In the genomic region with DNA sequence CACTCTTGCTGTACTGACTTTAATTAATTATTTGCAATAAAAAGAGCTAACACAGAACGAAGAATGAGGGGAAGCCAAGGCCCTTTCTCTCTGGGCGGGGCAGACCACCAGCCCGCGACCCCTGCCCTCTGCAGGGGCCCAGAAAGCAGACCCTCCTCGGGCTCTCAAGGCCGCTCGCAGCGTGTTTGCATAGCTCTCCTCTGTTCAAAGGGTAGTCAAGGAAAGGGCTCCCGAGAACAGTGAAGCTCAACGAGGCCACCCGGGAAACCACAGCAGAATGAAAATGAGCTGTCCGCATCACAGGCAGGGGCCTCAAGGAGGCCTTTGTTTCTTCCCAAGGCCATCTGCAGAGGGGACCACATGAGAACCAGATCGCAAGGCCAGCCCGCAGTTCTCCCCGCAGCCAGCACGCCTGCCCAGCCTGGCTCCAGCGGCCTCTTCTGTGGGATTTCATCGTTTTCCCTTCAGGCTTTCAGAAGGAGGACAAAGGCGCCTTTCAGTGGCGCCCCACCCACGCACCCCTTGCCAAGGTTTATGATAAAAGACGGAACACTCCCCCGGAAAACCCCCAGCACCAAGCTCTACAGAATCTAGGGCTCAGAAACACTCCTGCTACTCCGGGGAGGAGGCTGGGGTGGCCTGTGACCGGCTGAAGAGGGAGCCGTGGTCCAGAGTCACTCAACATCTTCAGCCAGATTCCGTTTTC, we compare ENCODE assay signal across 9 cellular contexts. TPM values are rescaled to one million over a fixed set of nuclear protein-coding genes. Genes with fewer than 3 reads are reported as not detected.
DNase-seq lines count a peak whose midpoint lies in the region; ATAC-seq, FAIRE-seq and TF ChIP-seq lines count a peak whose summit lies in the region.
"Had no signal": no experiment of that assay in that cellular context is flagged by ENCODE, and none has a peak within 500 bp of the region (broad histone marks: within the 10 kb centered on the region; RNA-seq: fewer than 3 reads in every experiment).

No MANE protein-coding gene starts in this region.

- no peaks in the 10 kb centered on the region for H3K9me3 ChIP-seq in K562 (replicated peaks; ENCODE audit: control insufficient read depth, insufficient read depth, low read depth, low read length)
- no peaks in the 10 kb centered on the region for H3K9me3 ChIP-seq in prostate gland
- no peaks in the 10 kb centered on the region for H3K9me3 ChIP-seq in OCI-LY7 (ENCODE audit: low read length)

- H3K9me2 ChIP-seq in OCI-LY7 (ENCODE audit: insufficient read depth, low read length): no peaks in the 10 kb centered on the region

- H4K20me1 ChIP-seq in K562 (replicated peaks; ENCODE audit: control insufficient read depth, insufficient read depth, low read length) (no peaks in the 10 kb centered on the region), OCI-LY7 (ENCODE audit: insufficient read depth, low read length) (no peaks in the 10 kb centered on the region)

- H3K36me3 ChIP-seq in K562 (ENCODE audit: control insufficient read depth, insufficient read depth, low read length): no peaks in the 10 kb centered on the region
- no peaks in the 10 kb centered on the region for H3K36me3 ChIP-seq in prostate gland
- no peaks in the 10 kb centered on the region for H3K36me3 ChIP-seq in OCI-LY7 (ENCODE audit: insufficient read depth, low read length)

- H3K4me3 ChIP-seq in K562: no peak overlapping the region
- H3K4me3 ChIP-seq in prostate gland: no peak overlapping the region
- no peak overlapping the region for H3K4me3 ChIP-seq in OCI-LY7 (ENCODE audit: low read depth, low read length, poor library complexity, severe bottlenecking)

- no peak for FAIRE-seq in K562 (lab: Jason Lieb, UNC)

- H3K27ac ChIP-seq in K562 (ENCODE audit: extremely low read depth, low read depth, low read length) (no peak overlapping the region), prostate gland (peak overlapping the region; percentile 47 to 48), OCI-LY7 (ENCODE audit: low read depth, low read length, poor library complexity, severe bottlenecking) (no peak overlapping the region)

- POLR2A ChIA-PET in K562 (lab: Yijun Ruan, JAX) (no interaction called here), OCI-LY7 (lab: Charles Lee) (no interaction called here)

- H3K9me1 ChIP-seq in K562 (ENCODE audit: control insufficient read depth, insufficient read depth, low read length): no peaks in the 10 kb centered on the region

- BruUV-seq in K562 (replicated peaks; lab: Mats Ljungman, UMichigan): no TSS peak
- BruUV-seq in OCI-LY7 (replicated peaks; lab: Mats Ljungman, UMichigan): no TSS peak

- TF ChIP-seq CTCF in K562 (IDR thresholded peaks at IDR 0.05 in 2 of 3, conservative IDR thresholded peaks at IDR 0.05 in 1 of 3; ENCODE audit: insufficient read depth in 2 of 3, low read depth in 1 of 3, low read length in 3 of 3) (no peak), prostate gland (IDR thresholded peaks at IDR 0.05) (no peak), omental fat pad (IDR thresholded peaks at IDR 0.05) (no peak), OCI-LY7 (conservative IDR thresholded peaks at IDR 0.05; ENCODE audit: low read length) (no peak)

- CTCF ChIA-PET in K562 (lab: Yijun Ruan, JAX; ENCODE audit: low intra/inter-chr PET ratio) (no interaction called here), OCI-LY7 (lab: Charles Lee; ENCODE audit: unreplicated experiment) (interaction anchor here (0.6 kb wide), 1 partner anchor 478 kb away, joined by 5 read pairs; no protein-coding TSS in a partner anchor)

- TF ChIP-seq POLR2A in K562 (conservative IDR thresholded peaks at IDR 0.05) (no peak), prostate gland (IDR thresholded peaks at IDR 0.05) (no peak)

- WGBS in K562 (ENCODE audit: insufficient coverage, low coverage, missing lambda C conversion rate): 17% methylated on average over 20 of the region's 27 CpGs
- WGBS in prostate gland: 43% methylated on average over 27 of the region's 27 CpGs

- no peak overlapping the region for H2AFZ ChIP-seq in K562 (ENCODE audit: low read depth, low read length)
- no peak overlapping the region for H2AFZ ChIP-seq in OCI-LY7 (ENCODE audit: low read length)

- intact Hi-C loops in K562 (cut with micrococcal nuclease) (no loop called here), prostate gland (cut with DNase I) (loop anchor here (5.0 kb wide), 1 partner anchor 35 kb away; no protein-coding TSS in a partner anchor), OCI-LY7 (cut with micrococcal nuclease; ENCODE audit: unreplicated experiment) (no loop called here)

- in situ Hi-C loops in K562 (cut with MboI): no loop called here

- H3K4me2 ChIP-seq in K562 (ENCODE audit: insufficient read depth, low read length) (no peak overlapping the region), OCI-LY7 (ENCODE audit: low read length) (no peak overlapping the region)

- peak; percentile 37 for DNase-seq in DMS79 treated with DMSO at 0.1 percent for 48 hours (lab: John Stamatoyannopoulos, UW)
- peak in 1 of 4 experiments; percentile 12 for DNase-seq in K562 (ENCODE audit: extremely low read depth in 1 of 4, low spot score in 3 of 4)
- peak; percentile 42 for DNase-seq in iPS-NIHi11 (ENCODE audit: low spot score)
- no peak for DNase-seq in prostate gland (ENCODE audit: low spot score)
- DNase-seq in activated naive CD4-positive, alpha-beta T cell treated with anti-CD3 and anti-CD28 coated beads, Interleukin-2, amount 50 U/mL, for 16 hours: no peak
- no peak for DNase-seq in omental fat pad (ENCODE audit: low spot score)
- DNase-seq in OCI-LY7 (ENCODE audit: low spot score): no peak
- DNase-seq: activated CD8-positive, alpha-beta T cell treated with anti-CD3 and anti-CD28 coated beads for 36 hours had no signal

- no peak for TF ChIP-seq RAD21 in K562 (CRISPR knock-in tag; conservative IDR thresholded peaks at IDR 0.05 in 1 of 2, IDR thresholded peaks at IDR 0.05 in 1 of 2)

- H3K9ac ChIP-seq in K562 (ENCODE audit: insufficient read depth in 1 of 2, low read depth in 2 of 2, low read length in 2 of 2): no peak overlapping the region

- H3K79me2 ChIP-seq in K562 (ENCODE audit: control insufficient read depth, insufficient read depth, low read length) (no peaks in the 10 kb centered on the region), OCI-LY7 (ENCODE audit: insufficient read depth, low read depth, low read length) (no peaks in the 10 kb centered on the region)

- H3K4me1 ChIP-seq in K562 (replicated peaks in 1 of 2; ENCODE audit: control insufficient read depth in 2 of 2, insufficient read depth in 2 of 2, low read length in 2 of 2) (peaks cover 4 to 11% of the 10 kb centered on the region in 2 experiments; a peak in 3 of 5 replicates), prostate gland (replicated peaks) (peaks cover 19% of the 10 kb centered on the region), OCI-LY7 (ENCODE audit: insufficient read depth, low read length, poor library complexity, severe bottlenecking) (peaks cover 24% of the 10 kb centered on the region)

- no peak for TF ChIP-seq EP300 in K562 (IDR thresholded peaks at IDR 0.05; ENCODE audit: low read length)

- peak; percentile 42; the same call in 2 of the 3 replicates for ATAC-seq in K562
- no peak for ATAC-seq in HG02981 (IDR thresholded peaks at IDR 0.05; ENCODE audit: unreplicated experiment)
- ATAC-seq in omental fat pad (ENCODE audit: low FRiP score): no peak
- ATAC-seq: activated CD8-positive, alpha-beta T cell treated with anti-CD3 and anti-CD28 coated beads for 36 hours had no signal

- H3K27me3 ChIP-seq in K562 (ENCODE audit: control insufficient read depth in 2 of 2, insufficient read depth in 2 of 2, low read length in 2 of 2) (peaks cover 0 to 28% of the 10 kb centered on the region in 2 experiments; a peak in 3 of 5 replicates), prostate gland (replicated peaks; ENCODE audit: insufficient read depth) (no peaks in the 10 kb centered on the region)

RNA-seq across cellular contexts. Expression of a gene that starts 25.3 kb away (rescaled TPM):
- total RNA-seq in K562 (2011; cell fraction: chromatin; rRNA removed; ENCODE audit: low replicate concordance): 0.56 and 0.67 TPM in 2 replicates
- 0.50 and 0.53 TPM in 2 replicates for total RNA-seq in K562 (2011; cell fraction: nucleolus; rRNA removed)
- 0.61 and 0.66 TPM in 2 replicates for total RNA-seq in K562 (2011; cell fraction: nucleoplasm; rRNA removed)
- total RNA-seq in K562 (2014; rRNA removed) (0.04 and 0.23 TPM in 2 replicates), K562 (2014; rRNA removed; fragmentation: Illumina TruSeq; extraction: Trizol) (0.07 TPM in 1 of 2 replicates, not detected in the other), K562 (2015; rRNA removed; fragmentation: Illumina TruSeq; extraction: Trizol) (not detected in 2 replicates), K562 (2021) (0.38 and 0.67 TPM in 2 replicates), prostate gland (100 to 1,000 TPM; 111 to 170 TPM), omental fat pad (10 to 100 TPM; 15.9 to 45.4 (median 19.0) TPM), OCI-LY7 (2022) (0.30 and 0.40 TPM in 2 replicates)
- polyA plus RNA-seq in K562 (2011; rRNA removed) (0.30 and 2.1 TPM in 2 replicates), K562 (2014; fragmentation: Illumina TruSeq; extraction: Trizol) (0.21 and 0.25 TPM in 2 replicates), K562 (2014; fragmentation: Nextera tagmentation; extraction: Ambion mirVana) (not detected), K562 (2014; rRNA removed) (0.23 and 0.28 TPM in 2 replicates)
- 0.25 and 2.7 TPM in 2 replicates for polyA plus RNA-seq in K562 (2011; cell fraction: cytosol; rRNA removed)
- 0.41 and 3.7 TPM in 2 replicates for polyA plus RNA-seq in K562 (2011; cell fraction: nucleus; rRNA removed)
- 0.26 TPM in 2 replicates for polyA plus RNA-seq in K562 (2012)
- polyA minus RNA-seq in K562 (2011; rRNA and poly(A)+ RNA removed): 0.24 and 2.3 TPM in 2 replicates
- polyA minus RNA-seq in K562 (2011; cell fraction: cytosol; rRNA and poly(A)+ RNA removed): 1.6 TPM in 1 of 2 replicates, not detected in the other
- 0.11 and 0.81 TPM in 2 replicates for polyA minus RNA-seq in K562 (2011; cell fraction: nucleus; rRNA and poly(A)+ RNA removed)
- 0.35 and 0.72 TPM in 2 replicates for total RNA-seq in OCI-LY7 (2014; rRNA removed; shearing (Covaris generic))

RNA-seq across cellular contexts. Expression of a gene that starts 40.1 kb away (rescaled TPM):
- 15.3 and 15.5 TPM in 2 replicates for total RNA-seq in K562 (2011; cell fraction: chromatin; rRNA removed; ENCODE audit: low replicate concordance)
- total RNA-seq in K562 (2011; cell fraction: nucleolus; rRNA removed): 18.6 and 20.5 TPM in 2 replicates
- total RNA-seq in K562 (2011; cell fraction: nucleoplasm; rRNA removed): 20.0 and 22.3 TPM in 2 replicates
- total RNA-seq in K562 (2014; rRNA removed): 14.4 and 16.5 TPM in 2 replicates
- 13.0 and 14.1 TPM in 2 replicates for total RNA-seq in K562 (2014; rRNA removed; fragmentation: Illumina TruSeq; extraction: Trizol)
- total RNA-seq in K562 (2015; rRNA removed; fragmentation: Illumina TruSeq; extraction: Trizol): 14.8 and 15.2 TPM in 2 replicates
- 15.9 and 17.8 TPM in 2 replicates for total RNA-seq in K562 (2021)
- polyA plus RNA-seq in K562 (2011; rRNA removed): 13.6 and 18.0 TPM in 2 replicates
- polyA plus RNA-seq in K562 (2011; cell fraction: cytosol; rRNA removed): 11.5 and 20.7 TPM in 2 replicates
- 12.6 and 16.2 TPM in 2 replicates for polyA plus RNA-seq in K562 (2011; cell fraction: nucleus; rRNA removed)
- 15.7 and 16.1 TPM in 2 replicates for polyA plus RNA-seq in K562 (2012)
- 14.9 and 15.3 TPM in 2 replicates for polyA plus RNA-seq in K562 (2014; fragmentation: Illumina TruSeq; extraction: Trizol)
- polyA plus RNA-seq in K562 (2014; fragmentation: Nextera tagmentation; extraction: Ambion mirVana): 1 to 10 TPM; 6.7 to 8.8 TPM
- polyA plus RNA-seq in K562 (2014; rRNA removed): 18.2 and 21.8 TPM in 2 replicates
- 8.4 and 13.1 TPM in 2 replicates for polyA minus RNA-seq in K562 (2011; rRNA and poly(A)+ RNA removed)
- polyA minus RNA-seq in K562 (2011; cell fraction: cytosol; rRNA and poly(A)+ RNA removed): 5.2 and 8.2 TPM in 2 replicates
- polyA minus RNA-seq in K562 (2011; cell fraction: nucleus; rRNA and poly(A)+ RNA removed): 4.7 and 7.4 TPM in 2 replicates
- total RNA-seq in prostate gland: 10 to 100 TPM; 70.5 to 93.8 TPM
- 100 to 1,000 TPM in 3 of 4 donors, 10 to 100 TPM in 1; 85.3 to 337 (median 163) TPM for total RNA-seq in omental fat pad
- total RNA-seq in OCI-LY7 (2014; rRNA removed; shearing (Covaris generic)): 27.7 and 29.0 TPM in 2 replicates
- total RNA-seq in OCI-LY7 (2022): 24.3 and 28.0 TPM in 2 replicates

RNA-seq across cellular contexts. Expression of a gene that starts 49.3 kb away (rescaled TPM):
- not detected in 2 replicates for total RNA-seq in K562 (2011; cell fraction: chromatin; rRNA removed; ENCODE audit: low replicate concordance)
- total RNA-seq in K562 (2011; cell fraction: nucleolus; rRNA removed): not detected in 2 replicates
- not detected in 2 replicates for total RNA-seq in K562 (2011; cell fraction: nucleoplasm; rRNA removed)
- total RNA-seq in K562 (2014; rRNA removed) (not detected in 2 replicates), K562 (2014; rRNA removed; fragmentation: Illumina TruSeq; extraction: Trizol) (not detected in 2 replicates), K562 (2015; rRNA removed; fragmentation: Illumina TruSeq; extraction: Trizol) (not detected in 2 replicates), K562 (2021) (not detected in 2 replicates), prostate gland (not detected), omental fat pad (not detected), OCI-LY7 (2022) (not detected in 2 replicates)
- polyA plus RNA-seq in K562 (2011; rRNA removed) (not detected in 2 replicates), K562 (2014; fragmentation: Illumina TruSeq; extraction: Trizol) (not detected in 2 replicates), K562 (2014; fragmentation: Nextera tagmentation; extraction: Ambion mirVana) (not detected), K562 (2014; rRNA removed) (not detected in 2 replicates)
- polyA plus RNA-seq in K562 (2011; cell fraction: cytosol; rRNA removed): not detected in 2 replicates
- polyA plus RNA-seq in K562 (2011; cell fraction: nucleus; rRNA removed): not detected in 2 replicates
- not detected in 2 replicates for polyA plus RNA-seq in K562 (2012)
- not detected in 2 replicates for polyA minus RNA-seq in K562 (2011; rRNA and poly(A)+ RNA removed)
- not detected in 2 replicates for polyA minus RNA-seq in K562 (2011; cell fraction: cytosol; rRNA and poly(A)+ RNA removed)
- not detected in 2 replicates for polyA minus RNA-seq in K562 (2011; cell fraction: nucleus; rRNA and poly(A)+ RNA removed)
- not detected in 2 replicates for total RNA-seq in OCI-LY7 (2014; rRNA removed; shearing (Covaris generic))
- total RNA-seq: activated CD8-positive, alpha-beta T cell treated with anti-CD3 and anti-CD28 coated beads for 36 hours had no signal

Comparison
In these comparisons a context has a peak if more than half of its experiments do, and no peak if none do; other contexts are left out.
1. DNase-seq: peak in DMS79 treated with DMSO at 0.1 percent for 48 hours (single experiment) and iPS-NIHi11 (single experiment); none in prostate gland (single experiment), activated naive CD4-positive, alpha-beta T cell treated with anti-CD3 and anti-CD28 coated beads, Interleukin-2, amount 50 U/mL, for 16 hours (single experiment), omental fat pad (single experiment) and OCI-LY7 (single experiment).
2. H3K27ac ChIP-seq: peak in prostate gland (2 of 2); none in K562 (single experiment) and OCI-LY7 (single experiment).
3. RNA of a gene that starts 25.3 kb away (total RNA-seq): 111 to 170 TPM in prostate gland and 15.9 to 45.4 TPM in omental fat pad; 0.30 to 0.72 TPM in OCI-LY7 and 0.04 to 0.67 TPM in K562; every median in the first group is over 4 times any median in the second.